In the genomic region with DNA sequence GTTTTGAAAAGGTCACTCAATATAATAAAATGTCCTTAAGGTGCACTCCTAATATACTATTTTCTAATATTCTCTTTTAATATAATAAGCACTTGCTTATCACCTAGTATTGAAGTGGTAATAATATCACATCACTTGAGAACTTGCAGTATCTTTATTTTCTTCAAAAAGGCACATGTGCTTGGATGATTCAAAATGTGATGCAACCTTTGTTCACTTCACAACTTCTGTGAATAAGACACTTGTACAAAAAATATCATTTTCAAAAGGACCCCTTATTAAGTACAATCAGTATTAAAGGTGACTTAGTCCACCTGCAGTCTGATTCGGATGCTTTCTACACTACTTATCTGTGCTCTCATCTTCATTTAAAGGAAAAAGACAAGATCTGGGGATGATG, we compare ENCODE assay signal across 15 cellular contexts. TPM values are rescaled to one million over a fixed set of nuclear protein-coding genes. Genes with fewer than 3 reads are reported as not detected.
A peak's percentile ranks its signal among the peaks of the same experiment; 100 is the strongest.
DNase-seq lines count a peak whose midpoint lies in the region; ATAC-seq and TF ChIP-seq lines count a peak whose summit lies in the region.
"Had no signal": no experiment of that assay in that cellular context is flagged by ENCODE, and none has a peak within 500 bp of the region (broad histone marks: within the 10 kb centered on the region; RNA-seq: fewer than 3 reads in every experiment).

No MANE protein-coding gene starts in this region.

- peak overlapping the region; percentile 84 for H3K4me2 ChIP-seq in Loucy (ENCODE audit: low read depth, low read length, poor library complexity, severe bottlenecking)

- H3K4me3 ChIP-seq in Loucy (ENCODE audit: low read length, poor library complexity, severe bottlenecking) (peak overlapping the region; percentile 89), fibroblast of villous mesenchyme (ENCODE audit: low read depth, low read length) (no peak overlapping the region)
- H3K4me3 ChIP-seq: suprapubic skin had no signal

- TF ChIP-seq CTCF in Loucy (conservative IDR thresholded peaks at IDR 0.05; ENCODE audit: low read length), result no peak
- TF ChIP-seq CTCF in fibroblast of villous mesenchyme (IDR thresholded peaks at IDR 0.05; ENCODE audit: insufficient read depth, low read depth, low read length), result no peak

- no peak for ATAC-seq in HG03139 (IDR thresholded peaks at IDR 0.05; ENCODE audit: unreplicated experiment)

- no peaks in the 10 kb centered on the region for H3K9me2 ChIP-seq in Loucy (replicated peaks; ENCODE audit: low read depth, low read length)

- peaks cover 40% of the 10 kb centered on the region; the same call in 1 of the 2 replicates for H3K36me3 ChIP-seq in Loucy (ENCODE audit: insufficient read depth, low read length)

- H2AFZ ChIP-seq in Loucy (ENCODE audit: low read length), result no peak overlapping the region

- H3F3A ChIP-seq in Loucy (ENCODE audit: low read depth), result no peaks in the 10 kb centered on the region

- H3K9me3 ChIP-seq in Loucy (ENCODE audit: insufficient read depth, low read depth, low read length), result no peaks in the 10 kb centered on the region
- H3K9me3 ChIP-seq: suprapubic skin had no signal

- H3K79me2 ChIP-seq in Loucy (ENCODE audit: insufficient read depth, low read length), result peaks cover 78% of the 10 kb centered on the region

- H3K4me3 Mint-ChIP-seq in activated CD4-positive, alpha-beta T cell treated with anti-CD3 and anti-CD28 coated beads, Interleukin-2, amount 10 ng/mL, durations not matched to agents 7 days and 5 days, result no peak overlapping the region
- peak overlapping the region; percentile 88 for H3K4me3 Mint-ChIP-seq in activated naive CD8-positive, alpha-beta T cell

- H3K9me3 Mint-ChIP-seq in activated CD4-positive, alpha-beta T cell treated with anti-CD3 and anti-CD28 coated beads, Interleukin-2, amount 10 ng/mL, durations not matched to agents 7 days and 5 days, result no peaks in the 10 kb centered on the region
- H3K9me3 Mint-ChIP-seq in activated naive CD8-positive, alpha-beta T cell (ENCODE audit: low read depth), result no peaks in the 10 kb centered on the region

- peaks cover 71% of the 10 kb centered on the region for H3K4me1 Mint-ChIP-seq in activated CD4-positive, alpha-beta T cell treated with anti-CD3 and anti-CD28 coated beads, Interleukin-2, amount 10 ng/mL, durations not matched to agents 7 days and 5 days
- peaks cover 65% of the 10 kb centered on the region for H3K4me1 Mint-ChIP-seq in activated naive CD8-positive, alpha-beta T cell (ENCODE audit: low read depth)

- CTCF ChIA-PET in activated CD4-positive, alpha-beta T cell treated with anti-CD3 and anti-CD28 coated beads, Interleukin-2, amount 10 ng/mL, durations not matched to agents 7 days and 5 days (lab: Charles Lee), result interaction anchor here (0.6 kb wide), 1 partner anchor 57 kb away, joined by 3 read pairs; no protein-coding TSS in a partner anchor

- POLR2A ChIA-PET in activated CD4-positive, alpha-beta T cell treated with anti-CD3 and anti-CD28 coated beads, Interleukin-2, amount 10 ng/mL, durations not matched to agents 7 days and 5 days (lab: Charles Lee), result no interaction called here

- H4K20me1 ChIP-seq in Loucy (ENCODE audit: insufficient read depth, low read length, poor library complexity, severe bottlenecking), result peaks cover 70% of the 10 kb centered on the region

- peaks cover 63% of the 10 kb centered on the region for H3K4me1 ChIP-seq in Loucy (ENCODE audit: insufficient read depth, low read length, poor library complexity, severe bottlenecking)

- H3K27ac Mint-ChIP-seq in activated CD4-positive, alpha-beta T cell treated with anti-CD3 and anti-CD28 coated beads, Interleukin-2, amount 10 ng/mL, durations not matched to agents 7 days and 5 days, result peak overlapping the region; percentile 34
- peak overlapping the region; percentile 86 for H3K27ac Mint-ChIP-seq in activated naive CD8-positive, alpha-beta T cell

- no peaks in the 10 kb centered on the region for H3K27me3 ChIP-seq in Loucy (ENCODE audit: insufficient read depth, low read length, poor library complexity, severe bottlenecking)
- H3K27me3 ChIP-seq: suprapubic skin had no signal

- H3K9ac ChIP-seq in Loucy (ENCODE audit: low read depth, low read length, poor library complexity, severe bottlenecking), result peak overlapping the region; percentile 83
- H3K9ac ChIP-seq: KMS-11 had no signal

- DNase-seq in activated CD4-positive, alpha-beta T cell treated with anti-CD3 and anti-CD28 coated beads, Interleukin-2, amount 10 ng/mL, durations not matched to agents 7 days and 5 days, result no peak
- no peak for DNase-seq in activated CD4-positive, alpha-beta T cell treated with anti-CD3 and anti-CD28 coated beads, Interleukin-2, amount 50 U/mL, for 1 hour
- peak; percentile 28 for DNase-seq in fibroblast of villous mesenchyme (ENCODE audit: low read depth)
- DNase-seq in GM19238 (ENCODE audit: insufficient read length, low spot score), result no peak
- DNase-seq in NCI-H510A (lab: John Stamatoyannopoulos, UW), result no peak
- DNase-seq: activated CD8-positive, alpha-beta memory T cell treated with anti-CD3 and anti-CD28 coated beads for 24 hours; NCI-H1694 treated with DMSO at 0.1 percent for 48 hours; NCI-H524 treated with DMSO at 0.1 percent for 48 hours; occipital lobe; T-helper 9 cell had no signal

- peaks cover 52% of the 10 kb centered on the region for H3K36me3 Mint-ChIP-seq in activated CD4-positive, alpha-beta T cell treated with anti-CD3 and anti-CD28 coated beads, Interleukin-2, amount 10 ng/mL, durations not matched to agents 7 days and 5 days (ENCODE audit: low read depth)
- peaks cover 18% of the 10 kb centered on the region for H3K36me3 Mint-ChIP-seq in activated naive CD8-positive, alpha-beta T cell

- no peaks in the 10 kb centered on the region for H3K27me3 Mint-ChIP-seq in activated CD4-positive, alpha-beta T cell treated with anti-CD3 and anti-CD28 coated beads, Interleukin-2, amount 10 ng/mL, durations not matched to agents 7 days and 5 days
- H3K27me3 Mint-ChIP-seq in activated naive CD8-positive, alpha-beta T cell, result no peaks in the 10 kb centered on the region

RNA-seq across cellular contexts. Expression of a gene that starts 3.4 kb away (rescaled TPM):
- 10 to 100 TPM; 66.4 to 82.5 TPM for total RNA-seq in activated CD4-positive, alpha-beta T cell treated with anti-CD3 and anti-CD28 coated beads, Interleukin-2, amount 10 ng/mL, durations not matched to agents 7 days and 5 days
- total RNA-seq in fibroblast of villous mesenchyme, result 61.2 and 85.1 TPM in 2 replicates

RNA-seq across cellular contexts. Expression of a gene that starts 7.1 kb away (rescaled TPM):
- total RNA-seq in activated CD4-positive, alpha-beta T cell treated with anti-CD3 and anti-CD28 coated beads, Interleukin-2, amount 10 ng/mL, durations not matched to agents 7 days and 5 days, result 100 to 1,000 TPM in 1 of 2 experiments, 10 to 100 TPM in 1; 98.1 to 101 TPM
- total RNA-seq in fibroblast of villous mesenchyme, result 27.2 and 27.7 TPM in 2 replicates

RNA-seq across cellular contexts. Expression of a gene that starts 20.0 kb away (rescaled TPM):
- total RNA-seq in activated CD4-positive, alpha-beta T cell treated with anti-CD3 and anti-CD28 coated beads, Interleukin-2, amount 10 ng/mL, durations not matched to agents 7 days and 5 days, result not detected
- total RNA-seq in fibroblast of villous mesenchyme, result not detected in 2 replicates

RNA-seq across cellular contexts. Expression of a gene that starts 32.2 kb away (rescaled TPM):
- 10 to 100 TPM; 48.2 to 53.3 TPM for total RNA-seq in activated CD4-positive, alpha-beta T cell treated with anti-CD3 and anti-CD28 coated beads, Interleukin-2, amount 10 ng/mL, durations not matched to agents 7 days and 5 days
- total RNA-seq in fibroblast of villous mesenchyme, result 79.9 and 92.1 TPM in 2 replicates

RNA-seq across cellular contexts. Expression of a gene that starts 58.2 kb away (rescaled TPM):
- 10 to 100 TPM; 90.1 to 98.2 TPM for total RNA-seq in activated CD4-positive, alpha-beta T cell treated with anti-CD3 and anti-CD28 coated beads, Interleukin-2, amount 10 ng/mL, durations not matched to agents 7 days and 5 days
- total RNA-seq in fibroblast of villous mesenchyme, result 37.7 and 38.9 TPM in 2 replicates
